16 cellular contexts compared by ENCODE assay signal in genomic region chr6:127762284-127762683, GRCh38.
DNase-seq lines count a peak whose midpoint lies in the region; ATAC-seq and TF ChIP-seq lines count a peak whose summit lies in the region.
"Had no signal": no experiment of that assay in that cellular context is flagged by ENCODE, and none has a peak within 500 bp of the region (broad histone marks: within the 10 kb centered on the region; RNA-seq: fewer than 3 reads in every experiment).

No MANE protein-coding gene starts in this region.

- H3K9me3 ChIP-seq in CD8-positive, alpha-beta T cell (ENCODE audit: low read length), result no peaks in the 10 kb centered on the region
- no peaks in the 10 kb centered on the region for H3K9me3 ChIP-seq in T-helper 17 cell (ENCODE audit: control insufficient read depth, low read length, poor library complexity, severe bottlenecking)
- H3K9me3 ChIP-seq in naive thymus-derived CD4-positive, alpha-beta T cell (ENCODE audit: control insufficient read depth in 2 of 3, low read length in 3 of 3), result no peaks in the 10 kb centered on the region
- H3K9me3 ChIP-seq: BLaER1 had no signal

- peak; percentile 43 to 69 for ATAC-seq in activated T-cell treated with anti-CD3 and anti-CD28 coated beads, Interleukin-2, amount 50 U/mL, for 4 hours
- ATAC-seq in CD8-positive, alpha-beta T cell, result peak; percentile 38
- ATAC-seq in T-helper 17 cell, result no peak
- no peak for ATAC-seq in naive thymus-derived CD4-positive, alpha-beta T cell
- ATAC-seq: PC-3 had no signal

- no peak for DNase-seq in activated T-cell treated with anti-CD3 and anti-CD28 coated beads, Interleukin-2, amount 50 U/mL, for 4 hours
- no peak for DNase-seq in activated T-cell treated with anti-CD3 and anti-CD28 coated beads, Interleukin-2, amount 50 U/mL, for 1 hour
- DNase-seq in CD8-positive, alpha-beta T cell, result peak in 1 of 7 experiments; percentile 18
- no peak for DNase-seq in T-helper 17 cell
- peak in 3 of 9 donors; percentile 9 to 19 (median 12) for DNase-seq in naive thymus-derived CD4-positive, alpha-beta T cell
- no peak for DNase-seq in DMS 273 (lab: John Stamatoyannopoulos, UW; ENCODE audit: unreplicated experiment)
- no peak for DNase-seq in activated CD4-positive, alpha-beta T cell treated with anti-CD3 and anti-CD28 coated beads for 1 hour
- DNase-seq: DMS79 treated with DMSO at 0.1 percent for 48 hours, NCI-H1105, NCI-H2081 treated with DMSO at 0.1 percent for 48 hours, NCI-H2227 treated with DMSO at 0.1 percent for 48 hours, NCI-H510A treated with DMSO at 0.1 percent for 48 hours, PC-3, RPMI8226, SHP77 treated with DMSO at 0.1 percent for 48 hours had no signal

- no peaks in the 10 kb centered on the region for H3K36me3 ChIP-seq in CD8-positive, alpha-beta T cell (ENCODE audit: insufficient read depth, low read length)
- H3K36me3 ChIP-seq in naive thymus-derived CD4-positive, alpha-beta T cell (ENCODE audit: control insufficient read depth in 2 of 3, insufficient read depth in 3 of 3, low read length in 3 of 3), result no peaks in the 10 kb centered on the region
- H3K36me3 ChIP-seq: BLaER1 had no signal

- CTCF ChIA-PET in CD8-positive, alpha-beta T cell (lab: Charles Lee), result interaction anchor here (1.1 kb wide), 1 partner anchor 13 kb away, joined by 4 read pairs; no protein-coding TSS in a partner anchor
- CTCF ChIA-PET in naive thymus-derived CD4-positive, alpha-beta T cell (lab: Charles Lee), result interaction anchor here (0.5 kb wide), 1 partner anchor 77 kb away, joined by 4 read pairs; no protein-coding TSS in a partner anchor

- peaks cover 38% of the 10 kb centered on the region for H3K4me1 ChIP-seq in CD8-positive, alpha-beta T cell (ENCODE audit: insufficient read depth, low read length)
- peaks cover 12 to 22% of the 10 kb centered on the region in 2 donors for H3K4me1 ChIP-seq in naive thymus-derived CD4-positive, alpha-beta T cell (ENCODE audit: control insufficient read depth in 2 of 2, insufficient read depth in 2 of 2, low read length in 2 of 2)
- H3K4me1 ChIP-seq: BLaER1 had no signal

- POLR2A ChIA-PET in CD8-positive, alpha-beta T cell (lab: Charles Lee), result interaction anchor here (0.8 kb wide), 1 partner anchor 14 kb away, joined by 4 read pairs; no protein-coding TSS in a partner anchor
- POLR2A ChIA-PET in naive thymus-derived CD4-positive, alpha-beta T cell (lab: Charles Lee), result interaction anchor here (0.6 kb wide), 2 partner anchors 31 to 1906 kb away, joined by 3 to 5 read pairs; no protein-coding TSS in a partner anchor

- intact Hi-C loops in CD8-positive, alpha-beta T cell (cut with DNase I, micrococcal nuclease), result loop anchor here in 1 of 2 experiments (2.0 to 5.0 kb wide), 2 partner anchors 17 to 45 kb away; no protein-coding TSS in a partner anchor
- intact Hi-C loops in naive thymus-derived CD4-positive, alpha-beta T cell (cut with micrococcal nuclease), result loop anchor here in 1 of 2 donors (1.0 to 2.0 kb wide), 2 partner anchors 9 to 17 kb away; no protein-coding TSS in a partner anchor

- H3K27ac Mint-ChIP-seq in CD8-positive, alpha-beta T cell, result peak overlapping the region; percentile 75
- peak overlapping the region; percentile 83 for H3K27ac Mint-ChIP-seq in T-helper 17 cell
- peak overlapping the region in 7 of 9 donors; percentile 12 to 76 (median 46) for H3K27ac Mint-ChIP-seq in naive thymus-derived CD4-positive, alpha-beta T cell

- H3K27ac ChIP-seq in CD8-positive, alpha-beta T cell (ENCODE audit: low read depth, low read length), result no peak overlapping the region
- no peak overlapping the region for H3K27ac ChIP-seq in naive thymus-derived CD4-positive, alpha-beta T cell (ENCODE audit: low read depth, low read length)
- H3K27ac ChIP-seq: BLaER1 had no signal

- H3K4me1 Mint-ChIP-seq in activated T-cell treated with anti-CD3 and anti-CD28 coated beads, Interleukin-2, amount 50 U/mL, for 4 hours (ENCODE audit: low read depth), result peaks cover 58% of the 10 kb centered on the region
- H3K4me1 Mint-ChIP-seq in CD8-positive, alpha-beta T cell (ENCODE audit: low read depth), result peaks cover 62% of the 10 kb centered on the region
- peaks cover 27% of the 10 kb centered on the region for H3K4me1 Mint-ChIP-seq in T-helper 17 cell
- peaks cover 23 to 71% (median 64%) of the 10 kb centered on the region in 7 donors for H3K4me1 Mint-ChIP-seq in naive thymus-derived CD4-positive, alpha-beta T cell

- TF ChIP-seq CTCF in CD8-positive, alpha-beta T cell (IDR thresholded peaks at IDR 0.05), result no peak

- peaks cover 7% of the 10 kb centered on the region for H3K36me3 Mint-ChIP-seq in activated T-cell treated with anti-CD3 and anti-CD28 coated beads, Interleukin-2, amount 50 U/mL, for 4 hours (ENCODE audit: insufficient read depth)
- peaks cover 32% of the 10 kb centered on the region for H3K36me3 Mint-ChIP-seq in CD8-positive, alpha-beta T cell
- H3K36me3 Mint-ChIP-seq in T-helper 17 cell (ENCODE audit: low read depth), result no peaks in the 10 kb centered on the region
- H3K36me3 Mint-ChIP-seq in naive thymus-derived CD4-positive, alpha-beta T cell, result peaks cover 0 to 16% (median 5%) of the 10 kb centered on the region in 5 donors

- no peak overlapping the region for H3K4me3 ChIP-seq in CD8-positive, alpha-beta T cell (ENCODE audit: low read depth, low read length)
- no peak overlapping the region for H3K4me3 ChIP-seq in naive thymus-derived CD4-positive, alpha-beta T cell (ENCODE audit: low read length)
- H3K4me3 ChIP-seq: BLaER1 had no signal

- H3K9me3 Mint-ChIP-seq in activated T-cell treated with anti-CD3 and anti-CD28 coated beads, Interleukin-2, amount 50 U/mL, for 4 hours, result peaks cover 5% of the 10 kb centered on the region
- H3K9me3 Mint-ChIP-seq in CD8-positive, alpha-beta T cell, result peaks cover 2% of the 10 kb centered on the region
- peaks cover 0 to 9% (median 0%) of the 10 kb centered on the region in 11 donors for H3K9me3 Mint-ChIP-seq in naive thymus-derived CD4-positive, alpha-beta T cell

- no peak overlapping the region for H3K4me3 Mint-ChIP-seq in activated T-cell treated with anti-CD3 and anti-CD28 coated beads, Interleukin-2, amount 50 U/mL, for 4 hours
- no peak overlapping the region for H3K4me3 Mint-ChIP-seq in CD8-positive, alpha-beta T cell
- no peak overlapping the region for H3K4me3 Mint-ChIP-seq in T-helper 17 cell
- peak overlapping the region in 4 of 10 donors; percentile 20 to 52 (median 33) for H3K4me3 Mint-ChIP-seq in naive thymus-derived CD4-positive, alpha-beta T cell

- H3K27me3 Mint-ChIP-seq in activated T-cell treated with anti-CD3 and anti-CD28 coated beads, Interleukin-2, amount 50 U/mL, for 4 hours (ENCODE audit: low read depth), result no peaks in the 10 kb centered on the region
- no peaks in the 10 kb centered on the region for H3K27me3 Mint-ChIP-seq in CD8-positive, alpha-beta T cell (ENCODE audit: low read depth)
- no peaks in the 10 kb centered on the region for H3K27me3 Mint-ChIP-seq in T-helper 17 cell
- no peaks in the 10 kb centered on the region for H3K27me3 Mint-ChIP-seq in naive thymus-derived CD4-positive, alpha-beta T cell

- H3K27me3 ChIP-seq in CD8-positive, alpha-beta T cell (ENCODE audit: insufficient read depth, low read length), result no peaks in the 10 kb centered on the region
- no peaks in the 10 kb centered on the region for H3K27me3 ChIP-seq in naive thymus-derived CD4-positive, alpha-beta T cell (ENCODE audit: control insufficient read depth in 2 of 2, insufficient read depth in 2 of 2, low read length in 2 of 2)
- H3K27me3 ChIP-seq: BLaER1 had no signal

Comparison
In these comparisons a context has a peak if more than half of its experiments do, and no peak if none do; other contexts are left out.
1. ATAC-seq: peak in activated T-cell treated with anti-CD3 and anti-CD28 coated beads, Interleukin-2, amount 50 U/mL, for 4 hours (2 of 2) and CD8-positive, alpha-beta T cell (single experiment); none in T-helper 17 cell (single experiment) and naive thymus-derived CD4-positive, alpha-beta T cell (single experiment).
2. Peak in every context shown above with its lines, with median percentiles within 50 percentile points of each other: H3K27ac Mint-ChIP-seq.